ENCODE assay signal across 23 cellular contexts in the genomic region with DNA sequence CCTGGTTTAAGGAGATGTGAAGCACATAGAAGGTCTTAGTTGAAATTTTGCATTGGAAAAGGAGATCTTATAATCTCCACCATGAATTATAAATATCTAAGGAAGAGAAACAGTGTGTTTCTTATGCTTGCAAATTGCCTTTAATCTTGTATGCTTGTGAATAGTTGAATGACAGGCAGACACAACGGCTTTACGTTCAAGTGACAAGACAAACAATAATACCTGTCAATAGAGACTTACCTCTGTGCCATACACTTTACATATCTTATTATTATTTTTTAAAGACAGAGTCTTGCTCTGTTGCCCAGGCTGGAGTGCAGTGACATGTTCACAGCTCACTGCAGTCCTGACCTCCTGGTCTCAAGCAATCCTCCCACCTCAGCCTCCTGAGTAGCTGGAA.
"Had no signal": no experiment of that assay in that cellular context is flagged by ENCODE, and none has a peak within 500 bp of the region (broad histone marks: within the 10 kb centered on the region; RNA-seq: fewer than 3 reads in every experiment).

No MANE protein-coding gene starts in this region.

- H3K36me3 ChIP-seq: left ventricle myocardium inferior, neutrophil, right lobe of liver, thoracic aorta had no signal

- H3K4me3 ChIP-seq: left ventricle myocardium inferior, right lobe of liver, thoracic aorta had no signal

- H3K4me3 Mint-ChIP-seq: activated CD4-positive, alpha-beta memory T cell treated with anti-CD3 and anti-CD28 coated beads, Interleukin-2, amount 10 ng/mL, durations not matched to agents 7 days and 5 days; activated CD4-positive, alpha-beta T cell treated with anti-CD3 and anti-CD28 coated beads, Interleukin-2, amount 10 ng/mL, durations not matched to agents 24 days and 14 days; activated naive CD4-positive, alpha-beta T cell treated with anti-CD3 and anti-CD28 coated beads, Interleukin-2, amount 10 ng/mL, durations not matched to agents 7 days and 5 days; activated T-cell treated with anti-CD3 and anti-CD28 coated beads, Interleukin-2, amount 50 U/mL, for 72 hours; naive thymus-derived CD8-positive, alpha-beta T cell; type B pancreatic cell had no signal

- ATAC-seq: activated CD4-positive, CD25-positive, alpha-beta regulatory T cell treated with anti-CD3 and anti-CD28 coated beads, Interleukin-2, amount 50 U/mL, for 24 hours; activated T-cell treated with anti-CD3 and anti-CD28 coated beads, Interleukin-2, amount 50 U/mL, for 72 hours; esophagus mucosa; naive thymus-derived CD8-positive, alpha-beta T cell; right lobe of liver had no signal

- H3K9me3 Mint-ChIP-seq: type B pancreatic cell had no signal

- H3K36me3 Mint-ChIP-seq: type B pancreatic cell had no signal

- H3K27ac Mint-ChIP-seq: activated CD4-positive, alpha-beta memory T cell treated with anti-CD3 and anti-CD28 coated beads, Interleukin-2, amount 10 ng/mL, durations not matched to agents 7 days and 5 days; activated CD4-positive, alpha-beta T cell treated with anti-CD3 and anti-CD28 coated beads, Interleukin-2, amount 10 ng/mL, durations not matched to agents 24 days and 14 days; activated naive CD4-positive, alpha-beta T cell treated with anti-CD3 and anti-CD28 coated beads, Interleukin-2, amount 10 ng/mL, durations not matched to agents 7 days and 5 days; activated T-cell treated with anti-CD3 and anti-CD28 coated beads, Interleukin-2, amount 50 U/mL, for 72 hours; type B pancreatic cell had no signal

- H3K27ac ChIP-seq: left ventricle myocardium inferior, neutrophil, right lobe of liver, thoracic aorta had no signal

- H3K4me1 ChIP-seq: right lobe of liver had no signal

- H3K9me3 ChIP-seq: left ventricle myocardium inferior, neutrophil, right lobe of liver, thoracic aorta had no signal

- DNase-seq: activated CD4-positive, alpha-beta memory T cell treated with anti-CD3 and anti-CD28 coated beads, Interleukin-2, amount 10 ng/mL, durations not matched to agents 7 days and 5 days; activated CD4-positive, alpha-beta T cell treated with anti-CD3 and anti-CD28 coated beads, Interleukin-2, amount 10 ng/mL, durations not matched to agents 24 days and 14 days; activated effector memory CD4-positive, alpha-beta T cell treated with anti-CD3 and anti-CD28 coated beads, Interleukin-2, amount 50 U/mL, for 16 hours; activated naive CD4-positive, alpha-beta T cell treated with anti-CD3 and anti-CD28 coated beads, Interleukin-2, amount 10 ng/mL, durations not matched to agents 7 days and 5 days; activated T-cell treated with anti-CD3 and anti-CD28 coated beads, Interleukin-2, amount 50 U/mL, for 72 hours; aorta; central memory CD4-positive, alpha-beta T cell; effector memory CD4-positive, alpha-beta T cell; glutamatergic neuron; hippocampal formation; left ventricle myocardium inferior; naive thymus-derived CD8-positive, alpha-beta T cell; right lobe of liver; stimulated activated CD4-positive, alpha-beta T cell treated with anti-CD3 and anti-CD28 coated beads, Interleukin-4, amount 100 ng/mL, for 1 hour; stimulated activated naive CD4-positive, alpha-beta T cell; SW 1271 had no signal

- FAIRE-seq: colon, frontal cortex had no signal

- H3K27me3 ChIP-seq: neutrophil, right lobe of liver had no signal

- H3K27me3 Mint-ChIP-seq: activated CD4-positive, alpha-beta memory T cell treated with anti-CD3 and anti-CD28 coated beads, Interleukin-2, amount 10 ng/mL, durations not matched to agents 7 days and 5 days; naive thymus-derived CD8-positive, alpha-beta T cell; type B pancreatic cell had no signal
